ENCODE assay signal across 9 cellular contexts in the genomic region with DNA sequence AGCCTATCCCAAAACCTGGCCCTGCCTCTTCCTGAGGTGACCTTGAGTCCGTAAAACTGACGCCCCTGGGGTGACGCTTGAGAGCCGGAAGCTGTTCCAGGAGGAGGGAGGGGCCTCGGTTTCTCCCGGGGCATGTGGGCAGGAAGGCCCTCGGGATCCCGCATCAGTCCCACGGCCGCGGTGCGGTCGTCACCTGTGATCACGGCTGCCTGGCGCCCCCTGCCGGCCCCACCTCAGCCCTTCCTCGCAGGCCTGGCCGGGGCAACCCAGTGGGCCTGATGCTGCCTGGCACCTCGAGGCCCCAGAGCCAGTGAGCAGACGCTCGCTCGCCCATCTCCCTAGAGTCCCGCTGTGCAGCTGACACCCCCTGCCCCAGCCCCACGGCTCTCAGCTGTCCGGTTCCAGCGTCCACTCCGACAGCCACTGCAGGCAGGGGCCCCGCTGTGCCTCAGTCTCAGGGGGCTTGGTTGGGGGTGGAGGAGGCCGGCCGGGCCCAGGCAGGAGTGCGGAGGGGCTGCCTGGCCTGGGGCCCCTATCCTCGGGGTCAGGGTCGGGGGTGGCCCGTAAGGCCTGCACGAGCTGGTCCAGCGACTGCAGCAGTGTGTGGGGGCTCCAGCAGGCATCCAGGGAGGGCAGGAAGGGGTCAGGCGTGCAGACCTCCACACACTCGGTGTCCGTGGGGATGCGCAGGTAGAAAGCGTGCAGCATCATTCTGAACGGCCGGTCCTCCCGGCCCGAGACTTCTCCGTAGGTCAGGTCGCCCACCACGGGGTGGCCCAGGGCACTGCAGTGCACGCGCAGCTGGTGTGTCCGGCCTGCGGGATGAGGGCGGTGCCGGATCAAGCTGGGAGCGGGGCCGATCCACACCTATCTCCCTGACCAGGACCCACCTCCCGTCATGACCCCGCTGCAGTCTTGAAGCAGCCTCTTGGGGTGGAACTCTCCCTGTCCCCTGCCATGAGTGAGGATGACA. TPM values are rescaled to one million over a fixed set of nuclear protein-coding genes. Genes with fewer than 3 reads are reported as not detected.
DNase-seq lines count a peak whose midpoint lies in the region; ATAC-seq and TF ChIP-seq lines count a peak whose summit lies in the region.
"Had no signal": no experiment of that assay in that cellular context is flagged by ENCODE, and none has a peak within 500 bp of the region (broad histone marks: within the 10 kb centered on the region; RNA-seq: fewer than 3 reads in every experiment).

No MANE protein-coding gene starts in this region.

- peak; percentile 73 for TF ChIP-seq CTCF in epithelial cell of esophagus (IDR thresholded peaks at IDR 0.05; ENCODE audit: insufficient read depth, low read depth, low read length, missing control alignments)

- H3K4me3 ChIP-seq in epithelial cell of esophagus (ENCODE audit: low read length): no peak overlapping the region
- no peak overlapping the region for H3K4me3 ChIP-seq in naive thymus-derived CD4-positive, alpha-beta T cell (ENCODE audit: low read length)

- peak; percentile 24 for ATAC-seq in naive thymus-derived CD4-positive, alpha-beta T cell
- peak; percentile 37 to 44 for ATAC-seq in stimulated activated naive B cell treated with anti-CD40 and anti-IgM and Interleukin-4, amounts not matched to agents 10 μg/mL and 1 μg/mL and 100 μg/mL, for 72 hours (replicated peaks)
- ATAC-seq in GM21381 (IDR thresholded peaks at IDR 0.05; ENCODE audit: unreplicated experiment) (no peak), HG03442 (IDR thresholded peaks at IDR 0.05; ENCODE audit: unreplicated experiment) (no peak)

- no peak overlapping the region for H3K27ac ChIP-seq in naive thymus-derived CD4-positive, alpha-beta T cell (ENCODE audit: low read depth, low read length)

- H3K4me1 ChIP-seq in naive thymus-derived CD4-positive, alpha-beta T cell (ENCODE audit: control insufficient read depth in 2 of 2, insufficient read depth in 2 of 2, low read length in 2 of 2): peaks cover 5 to 8% of the 10 kb centered on the region in 2 donors

- H3K36me3 ChIP-seq in naive thymus-derived CD4-positive, alpha-beta T cell (ENCODE audit: control insufficient read depth in 2 of 3, insufficient read depth in 3 of 3, low read length in 3 of 3): peaks cover 0 to 14% (median 0%) of the 10 kb centered on the region in 3 experiments

- peaks cover 0 to 2% (median 0%) of the 10 kb centered on the region in 11 donors for H3K9me3 Mint-ChIP-seq in naive thymus-derived CD4-positive, alpha-beta T cell
- H3K9me3 Mint-ChIP-seq in stimulated activated naive B cell treated with anti-CD40 and anti-IgM and Interleukin-4, amounts not matched to agents 10 μg/mL and 1 μg/mL and 100 μg/mL, for 72 hours: no peaks in the 10 kb centered on the region

- H3K4me1 Mint-ChIP-seq in naive thymus-derived CD4-positive, alpha-beta T cell: peaks cover 0 to 14% (median 5%) of the 10 kb centered on the region in 7 donors
- H3K4me1 Mint-ChIP-seq in stimulated activated naive B cell treated with anti-CD40 and anti-IgM and Interleukin-4, amounts not matched to agents 10 μg/mL and 1 μg/mL and 100 μg/mL, for 72 hours: peaks cover 16 to 34% of the 10 kb centered on the region in 2 donors

- no peaks in the 10 kb centered on the region for H3K9me3 ChIP-seq in naive thymus-derived CD4-positive, alpha-beta T cell (ENCODE audit: control insufficient read depth in 2 of 3, low read length in 3 of 3)

- peak overlapping the region in 3 of 9 donors; percentile 5 to 32 (median 21) for H3K27ac Mint-ChIP-seq in naive thymus-derived CD4-positive, alpha-beta T cell
- peak overlapping the region; percentile 20 for H3K27ac Mint-ChIP-seq in stimulated activated naive B cell treated with anti-CD40 and anti-IgM and Interleukin-4, amounts not matched to agents 10 μg/mL and 1 μg/mL and 100 μg/mL, for 72 hours

- CTCF ChIA-PET in naive thymus-derived CD4-positive, alpha-beta T cell (lab: Charles Lee): interaction anchor here (0.8 to 3.1 kb wide), 3 partner anchors 65 to 196 kb away, joined by 3 to 24 read pairs (median 3); a partner anchor contains a TSS

- DNase-seq in ELR (ENCODE audit: low read depth) (peak; percentile 73), NCI-H69 (lab: John Stamatoyannopoulos, UW) (peak; percentile 37), activated T-cell treated with anti-CD3 and anti-CD28 coated beads for 1 hour (ENCODE audit: low read depth) (peak; percentile 71), epithelial cell of esophagus (ENCODE audit: low read depth) (peak; percentile 71)
- peak; percentile 50 to 82 (median 73) for DNase-seq in naive thymus-derived CD4-positive, alpha-beta T cell
- DNase-seq in stimulated activated naive B cell treated with anti-CD40 and anti-IgM and Interleukin-4, amounts not matched to agents 10 μg/mL and 1 μg/mL and 100 μg/mL, for 72 hours: peak; percentile 58

- intact Hi-C loops in naive thymus-derived CD4-positive, alpha-beta T cell (cut with micrococcal nuclease): loop anchor here (1.0 to 5.0 kb wide), 3 partner anchors 75 to 186 kb away; a partner anchor contains a TSS

- no peaks in the 10 kb centered on the region for H3K27me3 Mint-ChIP-seq in naive thymus-derived CD4-positive, alpha-beta T cell
- H3K27me3 Mint-ChIP-seq in stimulated activated naive B cell treated with anti-CD40 and anti-IgM and Interleukin-4, amounts not matched to agents 10 μg/mL and 1 μg/mL and 100 μg/mL, for 72 hours: peaks cover under 1 to 11% of the 10 kb centered on the region in 2 donors

- peak overlapping the region; percentile 45 to 90 (median 70) for H3K4me3 Mint-ChIP-seq in naive thymus-derived CD4-positive, alpha-beta T cell
- peak overlapping the region; percentile 39 to 90 for H3K4me3 Mint-ChIP-seq in stimulated activated naive B cell treated with anti-CD40 and anti-IgM and Interleukin-4, amounts not matched to agents 10 μg/mL and 1 μg/mL and 100 μg/mL, for 72 hours

- POLR2A ChIA-PET in naive thymus-derived CD4-positive, alpha-beta T cell (lab: Charles Lee): interaction anchor here (0.7 to 1.5 kb wide), 2 partner anchors 72 to 73 kb away, joined by 3 to 4 read pairs; no protein-coding TSS in a partner anchor

- H3K27me3 ChIP-seq in naive thymus-derived CD4-positive, alpha-beta T cell (ENCODE audit: control insufficient read depth in 2 of 2, insufficient read depth in 2 of 2, low read length in 2 of 2): no peaks in the 10 kb centered on the region

- H3K36me3 Mint-ChIP-seq in naive thymus-derived CD4-positive, alpha-beta T cell: no peaks in the 10 kb centered on the region
- H3K36me3 Mint-ChIP-seq in stimulated activated naive B cell treated with anti-CD40 and anti-IgM and Interleukin-4, amounts not matched to agents 10 μg/mL and 1 μg/mL and 100 μg/mL, for 72 hours: peaks cover 10 to 13% of the 10 kb centered on the region in 2 donors

RNA-seq across cellular contexts. Expression of a gene that starts 2.3 kb away (rescaled TPM):
- total RNA-seq in naive thymus-derived CD4-positive, alpha-beta T cell: 10 to 100 TPM; 16.3 to 34.3 (median 30.3) TPM
- 10 to 100 TPM; 21.2 to 42.9 TPM for polyA plus RNA-seq in naive thymus-derived CD4-positive, alpha-beta T cell

RNA-seq across cellular contexts. Expression of a gene that starts 2.6 kb away (rescaled TPM):
- 10 to 100 TPM; 32.0 to 74.8 (median 51.7) TPM for total RNA-seq in naive thymus-derived CD4-positive, alpha-beta T cell
- polyA plus RNA-seq in naive thymus-derived CD4-positive, alpha-beta T cell: 1 to 10 TPM; 4.5 to 8.2 TPM

RNA-seq across cellular contexts. Expression of a gene that starts 14.7 kb away (rescaled TPM):
- total RNA-seq in naive thymus-derived CD4-positive, alpha-beta T cell: not detected
- polyA plus RNA-seq in naive thymus-derived CD4-positive, alpha-beta T cell: not detected
- total RNA-seq: activated CD8-positive, alpha-beta memory T cell treated with anti-CD3 and anti-CD28 coated beads for 36 hours had no signal

RNA-seq across cellular contexts. Expression of a gene that starts 25.3 kb away (rescaled TPM):
- total RNA-seq in naive thymus-derived CD4-positive, alpha-beta T cell: under 1 TPM in 1 of 5 experiments, not detected in 4; 0.64 TPM
- not detected for polyA plus RNA-seq in naive thymus-derived CD4-positive, alpha-beta T cell
- total RNA-seq: activated CD8-positive, alpha-beta memory T cell treated with anti-CD3 and anti-CD28 coated beads for 36 hours had no signal

RNA-seq across cellular contexts. Expression of a gene that starts 45.1 kb away (rescaled TPM):
- total RNA-seq in naive thymus-derived CD4-positive, alpha-beta T cell: 10 to 100 TPM; 39.0 to 55.5 (median 46.1) TPM
- 10 to 100 TPM; 13.9 to 34.9 TPM for polyA plus RNA-seq in naive thymus-derived CD4-positive, alpha-beta T cell

Comparison
In these comparisons a context has a peak if more than half of its experiments do, and no peak if none do; other contexts are left out.
1. ATAC-seq: peak in naive thymus-derived CD4-positive, alpha-beta T cell (single experiment) and stimulated activated naive B cell treated with anti-CD40 and anti-IgM and Interleukin-4, amounts not matched to agents 10 μg/mL and 1 μg/mL and 100 μg/mL, for 72 hours (2 of 2); none in GM21381 (single experiment) and HG03442 (single experiment).
2. Peak in every context shown above with its lines, with median percentiles within 50 percentile points of each other: DNase-seq.